ENCODE assay signal across 13 cellular contexts in the genomic region with DNA sequence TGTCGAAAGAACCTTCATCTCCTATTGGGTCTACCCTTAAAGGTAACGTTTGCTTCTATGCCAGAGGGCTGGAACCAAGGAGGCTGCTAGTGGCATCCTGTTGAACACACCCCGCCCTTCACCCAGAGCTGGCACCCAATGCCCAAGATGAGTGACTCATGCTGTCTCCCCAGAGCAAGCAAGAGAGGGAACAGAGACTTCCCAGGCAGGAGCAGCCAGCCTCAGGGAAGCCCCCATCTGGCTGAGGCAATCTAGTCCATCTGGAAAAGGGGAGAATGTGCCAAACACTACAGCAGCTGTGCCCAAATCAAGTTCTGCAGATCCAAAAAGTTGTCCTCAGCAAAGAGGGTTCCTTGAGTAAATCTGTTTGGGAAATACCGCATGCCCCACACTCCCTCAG.
DNase-seq lines count a peak whose midpoint lies in the region; ATAC-seq and TF ChIP-seq lines count a peak whose summit lies in the region.
"Had no signal": no experiment of that assay in that cellular context is flagged by ENCODE, and none has a peak within 500 bp of the region (broad histone marks: within the 10 kb centered on the region; RNA-seq: fewer than 3 reads in every experiment).

No MANE protein-coding gene starts in this region.

- H3K27me3 ChIP-seq in RWPE2 (ENCODE audit: insufficient read depth, poor library complexity, severe bottlenecking), result no peaks in the 10 kb centered on the region
- H3K27me3 ChIP-seq in right atrium auricular region, result no peaks in the 10 kb centered on the region
- H3K27me3 ChIP-seq: pancreas had no signal

- H3K9me3 ChIP-seq in RWPE2 (ENCODE audit: severe bottlenecking) (no peaks in the 10 kb centered on the region), right atrium auricular region (peaks cover 0 to 19% of the 10 kb centered on the region in 2 donors)
- H3K9me3 ChIP-seq: pancreas had no signal

- H3K36me3 ChIP-seq in RWPE2 (ENCODE audit: low read depth) (no peaks in the 10 kb centered on the region), right atrium auricular region (no peaks in the 10 kb centered on the region)
- H3K36me3 ChIP-seq: pancreas had no signal

- H3K4me3 ChIP-seq in RWPE2 (ENCODE audit: severe bottlenecking) (no peak overlapping the region), right atrium auricular region (no peak overlapping the region)
- H3K4me3 ChIP-seq: pancreas had no signal

- TF ChIP-seq CTCF in RWPE2 (IDR thresholded peaks at IDR 0.05; ENCODE audit: poor library complexity, severe bottlenecking) (no peak), right atrium auricular region (IDR thresholded peaks at IDR 0.05) (no peak)

- peaks cover 28% of the 10 kb centered on the region for H3K4me1 ChIP-seq in RWPE2 (ENCODE audit: insufficient read depth, poor library complexity, severe bottlenecking)
- H3K4me1 ChIP-seq in right atrium auricular region, result peaks cover 0 to 19% of the 10 kb centered on the region in 2 donors
- H3K4me1 ChIP-seq: pancreas had no signal

- ATAC-seq in RWPE2 (ENCODE audit: low read depth), result peak; percentile 78
- no peak for ATAC-seq in HG03139 (IDR thresholded peaks at IDR 0.05; ENCODE audit: unreplicated experiment)
- ATAC-seq: activated T-cell treated with anti-CD3 and anti-CD28 coated beads, Interleukin-2, amount 50 U/mL, for 72 hours had no signal

- peak; percentile 82 for DNase-seq in A172 (ENCODE audit: low spot score)
- DNase-seq in EL, result peak; percentile 22
- DNase-seq in RWPE2 (ENCODE audit: low spot score), result no peak
- DNase-seq in right atrium auricular region (ENCODE audit: low spot score), result peak; percentile 67
- no peak for DNase-seq in stimulated activated CD4-positive, alpha-beta T cell treated with anti-CD3 and anti-CD28 coated beads, Interleukin-15, amount 100 ng/mL, for 24 hours
- DNase-seq in stimulated activated naive CD4-positive, alpha-beta T cell treated with Interleukin-2 at 50 U/mL for 16 hours (lab: John Stamatoyannopoulos, UW), result no peak
- no peak for DNase-seq in NCI-H345 treated with DMSO at 0.1 percent for 48 hours (lab: John Stamatoyannopoulos, UW; ENCODE audit: unreplicated experiment)
- DNase-seq: activated CD4-positive, alpha-beta T cell treated with anti-CD3 and anti-CD28 coated beads, Interleukin-2, amount 10 ng/mL, durations not matched to agents 24 days and 14 days; activated T-cell treated with anti-CD3 and anti-CD28 coated beads, Interleukin-2, amount 50 U/mL, for 72 hours; cortex of kidney; NCI-H2227 treated with DMSO at 0.1 percent for 48 hours; pancreas had no signal

- H3K27ac ChIP-seq in RWPE2 (ENCODE audit: poor library complexity, severe bottlenecking) (peak overlapping the region; percentile 10), right atrium auricular region (no peak overlapping the region)
- H3K27ac ChIP-seq: pancreas had no signal

Comparison
In these comparisons a context has a peak if more than half of its experiments do, and no peak if none do; other contexts are left out.
1. DNase-seq: peak in A172 (single experiment), EL (single experiment) and right atrium auricular region (single experiment); none in RWPE2 (single experiment), stimulated activated CD4-positive, alpha-beta T cell treated with anti-CD3 and anti-CD28 coated beads, Interleukin-15, amount 100 ng/mL, for 24 hours (single experiment), stimulated activated naive CD4-positive, alpha-beta T cell treated with Interleukin-2 at 50 U/mL for 16 hours (single experiment) and NCI-H345 treated with DMSO at 0.1 percent for 48 hours (single experiment).